Comparison of ENCODE assay signal across 9 cellular contexts in genomic region chr6:122033564-122034181, GRCh38.
DNase-seq lines count a peak whose midpoint lies in the region; TF ChIP-seq lines count a peak whose summit lies in the region.
"Had no signal": no experiment of that assay in that cellular context is flagged by ENCODE, and none has a peak within 500 bp of the region (broad histone marks: within the 10 kb centered on the region; RNA-seq: fewer than 3 reads in every experiment).

No MANE protein-coding gene starts in this region.

- H3K9me3 ChIP-seq in H9 (ENCODE audit: control insufficient read depth, low read depth, low read length) (no peaks in the 10 kb centered on the region), Karpas-422 (ENCODE audit: low read length) (no peaks in the 10 kb centered on the region), Peyer's patch (no peaks in the 10 kb centered on the region)
- H3K9me3 ChIP-seq: BLaER1 had no signal

- H2AK5ac ChIP-seq in H9 (ENCODE audit: insufficient read length, low read length): no peak overlapping the region

- H4K91ac ChIP-seq in H9 (ENCODE audit: insufficient read length, low read depth, low read length): no peak overlapping the region

- H4K20me1 ChIP-seq in H9 (ENCODE audit: control insufficient read depth, insufficient read depth, insufficient read length) (no peaks in the 10 kb centered on the region), Karpas-422 (ENCODE audit: insufficient read depth, low read depth, low read length) (no peaks in the 10 kb centered on the region)
- H4K20me1 ChIP-seq: BLaER1 had no signal

- H3K79me2 ChIP-seq in H9 (ENCODE audit: insufficient read depth, low read length): no peaks in the 10 kb centered on the region
- no peaks in the 10 kb centered on the region for H3K79me2 ChIP-seq in Karpas-422 (ENCODE audit: low read length)

- H3K27ac Mint-ChIP-seq in H9 (no peak overlapping the region; a peak in 2 of 7 replicates), endothelial cell (ENCODE audit: unreplicated experiment) (no peak overlapping the region)

- H3K23me2 ChIP-seq in H9 (ENCODE audit: insufficient read length, low read depth, low read length, poor library complexity, severe bottlenecking): no peaks in the 10 kb centered on the region

- peaks cover 0 to 3% of the 10 kb centered on the region in 2 experiments; a peak in 1 of 5 replicates for H3K9me3 Mint-ChIP-seq in H9
- H3K9me3 Mint-ChIP-seq in endothelial cell (ENCODE audit: unreplicated experiment): no peaks in the 10 kb centered on the region

- no CpG with 5 or more reads among the region's 1 CpG for WGBS in H9 (ENCODE audit: extremely low coverage, insufficient read length, low lambda C conversion rate)

- no peak overlapping the region for H2BK5ac ChIP-seq in H9 (ENCODE audit: insufficient read length, low read length)

- H2BK120ac ChIP-seq in H9 (ENCODE audit: low read depth, low read length, poor library complexity, severe bottlenecking): no peak overlapping the region

- H3K27ac ChIP-seq in H9 (ENCODE audit: insufficient read length, low read depth, low read length): no peak overlapping the region
- H3K27ac ChIP-seq in Karpas-422 (ENCODE audit: low read length): no peak overlapping the region
- H3K27ac ChIP-seq in Peyer's patch: no peak overlapping the region
- H3K27ac ChIP-seq: BLaER1 had no signal

- no peak overlapping the region for H2BK12ac ChIP-seq in H9 (ENCODE audit: insufficient read length, low read depth, low read length)

- H3K4ac ChIP-seq in H9 (ENCODE audit: low read depth, low read length): no peak overlapping the region

- no peak overlapping the region for H2AFZ ChIP-seq in H9 (ENCODE audit: low read length)
- H2AFZ ChIP-seq in Karpas-422 (ENCODE audit: low read length): no peak overlapping the region

- DNase-seq in NCI-H1436 (lab: John Stamatoyannopoulos, UW) (peak; percentile 26), NCI-H1436 treated with DMSO at 0.1 percent for 48 hours (lab: John Stamatoyannopoulos, UW) (no peak), H9 (peak; percentile 33), Karpas-422 (peak; percentile 71), Peyer's patch (no peak), endothelial cell (ENCODE audit: low spot score) (no peak), midbrain (lab: John Stamatoyannopoulos, UW) (peak; percentile 48), ecto neural progenitor cell (ENCODE audit: low spot score) (no peak)

- H3T11ph ChIP-seq in H9 (ENCODE audit: low read length): no peak overlapping the region

- TF ChIP-seq POLR2A in Peyer's patch (IDR thresholded peaks at IDR 0.05): no peak

- H3K4me2 ChIP-seq in H9 (ENCODE audit: insufficient read depth, insufficient read length, low read length): no peak overlapping the region
- H3K4me2 ChIP-seq in Karpas-422 (ENCODE audit: low read depth, low read length, poor library complexity, severe bottlenecking): no peak overlapping the region
- H3K4me2 ChIP-seq: BLaER1 had no signal

- no peak overlapping the region for H3K18ac ChIP-seq in H9 (ENCODE audit: insufficient read length, low read depth, low read length)

- H4K8ac ChIP-seq in H9 (replicated peaks; ENCODE audit: insufficient read length, low read depth, low read length): no peak overlapping the region

- no peaks in the 10 kb centered on the region for H3K79me1 ChIP-seq in H9 (ENCODE audit: insufficient read depth, low read depth, low read length, poor library complexity, severe bottlenecking)

- no peak overlapping the region for H3K56ac ChIP-seq in H9 (ENCODE audit: insufficient read length, low read depth, low read length)

- no peak overlapping the region for H4K5ac ChIP-seq in H9 (ENCODE audit: insufficient read length, low read depth, low read length)

- TF ChIP-seq CTCF in H9 (conservative IDR thresholded peaks at IDR 0.05) (peak; percentile 83), Peyer's patch (IDR thresholded peaks at IDR 0.05) (peak in 5 of 6 experiments; percentile 39 to 71 (median 64)), endothelial cell (IDR thresholded peaks at IDR 0.05; ENCODE audit: unreplicated experiment) (peak; percentile 72)

- H3K9me2 ChIP-seq in Karpas-422 (replicated peaks; ENCODE audit: insufficient read depth, low read length): no peaks in the 10 kb centered on the region

- H3K14ac ChIP-seq in H9 (ENCODE audit: insufficient read depth, low read length): no peak overlapping the region

- no peak overlapping the region for H2BK20ac ChIP-seq in H9 (ENCODE audit: low read depth, low read length, poor library complexity, severe bottlenecking)

- H3K23ac ChIP-seq in H9 (ENCODE audit: insufficient read length, low read depth, low read length): no peak overlapping the region

- H3K4me3 ChIP-seq in Karpas-422 (ENCODE audit: low read length) (no peak overlapping the region), Peyer's patch (no peak overlapping the region)
- H3K4me3 ChIP-seq: BLaER1 had no signal

- H3K4me1 ChIP-seq in H9 (ENCODE audit: insufficient read depth, low read length) (no peaks in the 10 kb centered on the region), Karpas-422 (ENCODE audit: low read length) (no peaks in the 10 kb centered on the region), Peyer's patch (no peaks in the 10 kb centered on the region)
- H3K4me1 ChIP-seq: BLaER1 had no signal

- no peaks in the 10 kb centered on the region for H3K27me3 Mint-ChIP-seq in H9 (ENCODE audit: low read depth)
- H3K27me3 Mint-ChIP-seq in endothelial cell (ENCODE audit: unreplicated experiment): no peaks in the 10 kb centered on the region

- H3K36me3 Mint-ChIP-seq in H9 (ENCODE audit: insufficient read depth in 1 of 3, low read depth in 3 of 3) (peaks cover 0 to 13% (median 0%) of the 10 kb centered on the region in 3 experiments; a peak in 3 of 7 replicates), endothelial cell (ENCODE audit: low read depth, unreplicated experiment) (no peaks in the 10 kb centered on the region)

- H3K4me1 Mint-ChIP-seq in H9 (peaks cover 12 to 15% of the 10 kb centered on the region in 2 experiments), endothelial cell (ENCODE audit: unreplicated experiment) (no peaks in the 10 kb centered on the region)

- H3K36me3 ChIP-seq in Karpas-422 (ENCODE audit: insufficient read depth, low read length): no peaks in the 10 kb centered on the region
- H3K36me3 ChIP-seq in Peyer's patch: no peaks in the 10 kb centered on the region
- H3K36me3 ChIP-seq: BLaER1 had no signal

- H3K27me3 ChIP-seq in H9 (ENCODE audit: insufficient read depth, low read length): no peaks in the 10 kb centered on the region
- H3K27me3 ChIP-seq in Karpas-422 (ENCODE audit: low read length): no peaks in the 10 kb centered on the region
- no peaks in the 10 kb centered on the region for H3K27me3 ChIP-seq in Peyer's patch
- H3K27me3 ChIP-seq: BLaER1 had no signal

- H3K4me3 Mint-ChIP-seq in H9 (no peak overlapping the region), endothelial cell (ENCODE audit: unreplicated experiment) (no peak overlapping the region)

- H3K9ac ChIP-seq in H9 (ENCODE audit: extremely low read depth, insufficient read length, low read length): no peak overlapping the region
- no peak overlapping the region for H3K9ac ChIP-seq in Karpas-422 (ENCODE audit: low read length)
- H3K9ac ChIP-seq: BLaER1 had no signal

- H2BK15ac ChIP-seq in H9 (ENCODE audit: low read depth, low read length): no peak overlapping the region

Comparison
In these comparisons a context has a peak if more than half of its experiments do, and no peak if none do; other contexts are left out.
1. DNase-seq: peak in NCI-H1436 (single experiment), H9 (single experiment), Karpas-422 (single experiment) and midbrain (single experiment); none in NCI-H1436 treated with DMSO at 0.1 percent for 48 hours (single experiment), Peyer's patch (0 of 3), endothelial cell (single experiment) and ecto neural progenitor cell (single experiment).
2. Peak in every context shown above with its lines, with median percentiles within 50 percentile points of each other: CTCF ChIP-seq.